In genomic region chr5:160837211-160837610, GRCh38 we compare ENCODE assay signal across 21 cellular contexts. TPM values are rescaled to one million over a fixed set of nuclear protein-coding genes. Genes with fewer than 3 reads are reported as not detected.
"Had no signal": no experiment of that assay in that cellular context is flagged by ENCODE, and none has a peak within 500 bp of the region (broad histone marks: within the 10 kb centered on the region; RNA-seq: fewer than 3 reads in every experiment).

No MANE protein-coding gene starts in this region.

- H3K4me1 Mint-ChIP-seq: brain; central memory CD8-positive, alpha-beta T cell; natural killer cell had no signal

- H3K27me3 ChIP-seq: colonic mucosa, dorsolateral prefrontal cortex, left lung, right atrium auricular region, upper lobe of left lung had no signal

- H3K4me1 ChIP-seq: colonic mucosa, left lung, prostate gland, right atrium auricular region had no signal

- H3K36me3 ChIP-seq: colonic mucosa, left lung, prostate gland, right atrium auricular region, upper lobe of left lung had no signal

- H3K4me3 ChIP-seq: colonic mucosa, dorsolateral prefrontal cortex, left lung, prostate gland, right atrium auricular region, upper lobe of left lung had no signal

- H3K27me3 Mint-ChIP-seq: brain had no signal

- H3K4me3 Mint-ChIP-seq: brain; central memory CD8-positive, alpha-beta T cell; effector memory CD8-positive, alpha-beta T cell; natural killer cell had no signal

- DNase-seq: activated CD4-positive, alpha-beta T cell treated with anti-CD3 and anti-CD28 coated beads for 1 hour; activated T-cell treated with anti-CD3 and anti-CD28 coated beads, Interleukin-2, amount 50 U/mL, for 1 hour; aorta; colonic mucosa; dorsolateral prefrontal cortex; effector memory CD8-positive, alpha-beta T cell; left lung; midbrain; natural killer cell; stimulated activated CD4-positive, alpha-beta T cell treated with anti-CD3 and anti-CD28 coated beads, Interleukin-12 subunit alpha, Interleukin-12 subunit beta, amount 100 ng/mL, for 4 hours; stimulated activated CD4-positive, alpha-beta T cell treated with anti-CD3 and anti-CD28 coated beads, Interleukin-4, amount 100 ng/mL, for 4 hours; stimulated activated naive CD8-positive, alpha-beta T cell treated with anti-CD3 and anti-CD28 coated beads, Interleukin-15, Interleukin-2, amounts not matched to agents 100 U/mL and 50 U/mL, for 24 hours; T-helper 1 cell; upper lobe of left lung had no signal

- H3K27ac Mint-ChIP-seq: activated naive CD4-positive, alpha-beta T cell treated with anti-CD3 and anti-CD28 coated beads, Interleukin-2, amount 50 U/mL, for 72 hours; brain; effector memory CD8-positive, alpha-beta T cell; natural killer cell had no signal

- H3K9me3 ChIP-seq: colonic mucosa, prostate gland, upper lobe of left lung had no signal

- H3K27ac ChIP-seq: colonic mucosa, dorsolateral prefrontal cortex, left lung, prostate gland, right atrium auricular region, upper lobe of left lung had no signal

- H3K36me3 Mint-ChIP-seq: brain had no signal

RNA-seq across cellular contexts. Expression of gene ATP10B, which starts 14.8 kb away (rescaled TPM):
- total RNA-seq: activated naive CD4-positive, alpha-beta T cell treated with anti-CD3 and anti-CD28 coated beads, Interleukin-2, amount 50 U/mL, for 72 hours; kidney epithelial cell; natural killer cell; osteocyte had no signal
